7 cellular contexts compared by ENCODE assay signal in the genomic region with DNA sequence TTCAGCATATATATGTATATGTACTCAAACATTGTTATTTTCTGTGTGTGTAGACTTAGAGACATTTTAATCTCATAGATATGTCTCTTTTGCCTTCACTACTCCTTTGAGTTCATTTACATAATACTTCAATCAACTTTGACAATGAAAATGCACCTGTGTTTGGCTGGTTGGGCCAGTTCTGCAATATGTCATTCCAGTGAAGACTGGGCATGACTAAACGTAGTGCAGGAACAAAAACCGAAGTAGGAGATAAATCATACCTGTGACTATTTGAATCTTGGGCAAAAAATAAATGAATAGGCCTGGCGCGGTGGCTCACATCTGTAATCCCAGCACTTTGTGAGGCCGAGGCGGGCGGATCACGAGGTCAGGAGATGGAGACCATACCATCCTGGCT.
"Had no signal": no experiment of that assay in that cellular context is flagged by ENCODE, and none has a peak within 500 bp of the region (broad histone marks: within the 10 kb centered on the region; RNA-seq: fewer than 3 reads in every experiment).

No MANE protein-coding gene starts in this region.

- H3K36me3 Mint-ChIP-seq: IgD-negative memory B cell had no signal

- H3K27me3 Mint-ChIP-seq: IgD-negative memory B cell had no signal

- DNase-seq: GM23248, GOT3, H7, HFFc6 had no signal

- ATAC-seq: HCT116, HepG2 had no signal

- H3K4me3 Mint-ChIP-seq: HFFc6, IgD-negative memory B cell had no signal

- H3K4me1 Mint-ChIP-seq: IgD-negative memory B cell had no signal

- H3K27ac Mint-ChIP-seq: HFFc6, IgD-negative memory B cell had no signal
